Comparison of ENCODE assay signal across 12 cellular contexts in the genomic region with DNA sequence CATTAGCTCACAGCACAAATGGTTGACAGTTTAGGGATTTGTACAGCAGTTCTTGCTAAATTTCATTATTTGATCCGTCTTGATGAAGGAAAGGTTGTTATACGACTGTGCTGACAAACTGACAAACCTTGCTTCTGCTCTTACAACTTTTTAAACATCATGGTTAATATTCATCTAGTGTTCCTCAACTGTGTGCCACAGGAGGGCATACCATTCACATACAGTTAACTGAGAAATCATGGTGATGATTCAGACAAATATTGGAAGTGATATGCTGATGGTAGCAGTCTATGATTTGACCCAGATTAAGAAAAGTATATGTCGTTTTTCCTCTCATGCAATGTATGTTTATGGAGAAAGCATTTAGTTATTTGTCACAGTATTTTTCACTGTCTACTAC.
DNase-seq lines count a peak whose midpoint lies in the region; ATAC-seq and TF ChIP-seq lines count a peak whose summit lies in the region.
"Had no signal": no experiment of that assay in that cellular context is flagged by ENCODE, and none has a peak within 500 bp of the region (broad histone marks: within the 10 kb centered on the region; RNA-seq: fewer than 3 reads in every experiment).

No MANE protein-coding gene starts in this region.

- H3K27me3 ChIP-seq in adipocyte (replicated peaks; ENCODE audit: control insufficient read depth, insufficient read depth, low read length): no peaks in the 10 kb centered on the region
- H3K27me3 ChIP-seq in right lobe of liver: no peaks in the 10 kb centered on the region
- H3K27me3 ChIP-seq: neural progenitor cell, testis had no signal

- POLR2A ChIA-PET in HEK293T (lab: Yijun Ruan, JAX): no interaction called here

- H3K36me3 ChIP-seq in adipocyte (ENCODE audit: control insufficient read depth, insufficient read depth, low read length, severe bottlenecking) (no peaks in the 10 kb centered on the region), right lobe of liver (no peaks in the 10 kb centered on the region)
- H3K36me3 ChIP-seq: neural progenitor cell had no signal

- WGBS in right lobe of liver (ENCODE audit: insufficient coverage, low coverage, low lambda C conversion rate, missing lambda C conversion rate): 15% methylated on average over 3 of the region's 3 CpGs

- peaks cover under 1% of the 10 kb centered on the region for H3K9me3 ChIP-seq in adipocyte (ENCODE audit: control insufficient read depth, low read length)
- H3K9me3 ChIP-seq in right lobe of liver: no peaks in the 10 kb centered on the region
- H3K9me3 ChIP-seq: testis had no signal

- DNase-seq in NAMALWA (ENCODE audit: low spot score) (peak; percentile 40), adipocyte (ENCODE audit: low read depth) (peak; percentile 48), right lobe of liver (no peak), activated T-cell treated with anti-CD3 and anti-CD28 coated beads for 4 hours (no peak), CD1c-positive myeloid dendritic cell (ENCODE audit: extremely low spot score) (no peak), HEK293T (ENCODE audit: extremely low spot score) (no peak)
- DNase-seq: activated CD4-positive, alpha-beta T cell treated with anti-CD3 and anti-CD28 coated beads for 4 hours; effector CD8-positive, alpha-beta T cell; testis had no signal

- no peak for TF ChIP-seq POLR2A in right lobe of liver (IDR thresholded peaks at IDR 0.05)

- ATAC-seq in GM18511 (IDR thresholded peaks at IDR 0.05; ENCODE audit: unreplicated experiment) (peak; percentile 49), right lobe of liver (peak; percentile 43 to 56 (median 51)), HG03439 (IDR thresholded peaks at IDR 0.05; ENCODE audit: unreplicated experiment) (no peak)

- H3K27ac ChIP-seq in right lobe of liver: no peak overlapping the region
- H3K27ac ChIP-seq: neural progenitor cell, testis had no signal

- H3K4me1 ChIP-seq in adipocyte (ENCODE audit: control insufficient read depth, insufficient read depth, low read length) (no peaks in the 10 kb centered on the region), right lobe of liver (no peaks in the 10 kb centered on the region)
- H3K4me1 ChIP-seq: neural progenitor cell, testis had no signal

- no peak overlapping the region for H3K9ac ChIP-seq in adipocyte (ENCODE audit: low read length)
- H3K9ac ChIP-seq: neural progenitor cell had no signal

- peak in 3 of 4 donors; percentile 18 to 28 (median 26) for TF ChIP-seq CTCF in right lobe of liver (IDR thresholded peaks at IDR 0.05)

- CTCF ChIA-PET in HEK293T (lab: Yijun Ruan, JAX): interaction anchor here (0.6 kb wide), 2 partner anchors 20 to 643 kb away, joined by 3 to 4 read pairs; no protein-coding TSS in a partner anchor

- intact Hi-C loops in right lobe of liver (cut with DNase I): no loop called here

- H3K4me3 ChIP-seq in adipocyte (ENCODE audit: low read length) (no peak overlapping the region), right lobe of liver (no peak overlapping the region)
- H3K4me3 ChIP-seq: neural progenitor cell, testis had no signal

TF ChIP-seq in HEK293T, 16 proteins besides CTCF, POLR2A, EP300 and RAD21:
- TF ChIP-seq FOXM1 (IDR thresholded peaks at IDR 0.05; ENCODE audit: borderline replicate concordance) (no peak), CTBP1 (IDR thresholded peaks at IDR 0.05; ENCODE audit: borderline replicate concordance) (no peak), L3MBTL2 (conservative IDR thresholded peaks at IDR 0.05) (no peak), FOXA1 (IDR thresholded peaks at IDR 0.05) (no peak), SP1 (IDR thresholded peaks at IDR 0.05) (no peak), TARDBP (IDR thresholded peaks at IDR 0.05) (no peak), HDGF (IDR thresholded peaks at IDR 0.05; ENCODE audit: borderline replicate concordance) (no peak), ELF4 (IDR thresholded peaks at IDR 0.05) (no peak), FOXK2 (IDR thresholded peaks at IDR 0.05) (no peak), SUZ12 (IDR thresholded peaks at IDR 0.05) (no peak), ARNT (IDR thresholded peaks at IDR 0.05) (no peak), BHLHE40 (IDR thresholded peaks at IDR 0.05; ENCODE audit: borderline replicate concordance) (no peak), NFRKB (IDR thresholded peaks at IDR 0.05) (no peak)

Comparison
In these comparisons a context has a peak if more than half of its experiments do, and no peak if none do; other contexts are left out.
1. DNase-seq: peak in NAMALWA (single experiment) and adipocyte (single experiment); none in right lobe of liver (0 of 3), activated T-cell treated with anti-CD3 and anti-CD28 coated beads for 4 hours (single experiment), CD1c-positive myeloid dendritic cell (single experiment) and HEK293T (single experiment).